Comparison of ENCODE assay signal across 14 cellular contexts in genomic region chr2:10030311-10030736, GRCh38. TPM values are rescaled to one million over a fixed set of nuclear protein-coding genes. Genes with fewer than 3 reads are reported as not detected.
A peak's percentile ranks its signal among the peaks of the same experiment; 100 is the strongest.
DNase-seq lines count a peak whose midpoint lies in the region; ATAC-seq, FAIRE-seq and TF ChIP-seq lines count a peak whose summit lies in the region.
"Had no signal": no experiment of that assay in that cellular context is flagged by ENCODE, and none has a peak within 500 bp of the region (broad histone marks: within the 10 kb centered on the region; RNA-seq: fewer than 3 reads in every experiment).

No MANE protein-coding gene starts in this region.

- no peaks in the 10 kb centered on the region for H3F3A ChIP-seq in GM23338 (replicated peaks; ENCODE audit: low read depth)

- FAIRE-seq in pancreas (lab: Jason Lieb, UNC), result no peak
- FAIRE-seq: GM12878 had no signal

- no peak overlapping the region for H3K27ac Mint-ChIP-seq in GM23338
- no peak overlapping the region for H3K27ac Mint-ChIP-seq in glutamatergic neuron (ENCODE audit: unreplicated experiment)

- no peaks in the 10 kb centered on the region for H3K9me3 Mint-ChIP-seq in GM23338
- H3K9me3 Mint-ChIP-seq in glutamatergic neuron (ENCODE audit: unreplicated experiment), result peaks cover 2% of the 10 kb centered on the region
- H3K9me3 Mint-ChIP-seq: activated T-cell treated with anti-CD3 and anti-CD28 coated beads, Interleukin-2, amount 50 U/mL, for 72 hours had no signal

- no peaks in the 10 kb centered on the region for H4K20me1 ChIP-seq in GM23338 (replicated peaks; ENCODE audit: insufficient read depth)

- ATAC-seq in GM23338 (no peak), pancreas (peak; percentile 42 to 70 (median 54))
- ATAC-seq: PC-3 had no signal

- peak overlapping the region; percentile 52 for H3K9ac ChIP-seq in endocrine pancreas (ENCODE audit: control insufficient read depth, insufficient read depth, low read length)

- no peaks in the 10 kb centered on the region for H3K36me3 Mint-ChIP-seq in GM23338 (ENCODE audit: low read depth)
- H3K36me3 Mint-ChIP-seq in glutamatergic neuron (ENCODE audit: unreplicated experiment), result peaks cover 3% of the 10 kb centered on the region

- H3K27me3 ChIP-seq in GM23338 (ENCODE audit: insufficient read depth), result no peaks in the 10 kb centered on the region
- no peaks in the 10 kb centered on the region for H3K27me3 ChIP-seq in endocrine pancreas (ENCODE audit: control insufficient read depth, insufficient read depth, low read length)
- no peaks in the 10 kb centered on the region for H3K27me3 ChIP-seq in pancreas
- H3K27me3 ChIP-seq: breast epithelium, esophagus muscularis mucosa had no signal

- H3K9me3 ChIP-seq in endocrine pancreas (ENCODE audit: control insufficient read depth, low read length) (no peaks in the 10 kb centered on the region), pancreas (no peaks in the 10 kb centered on the region)
- H3K9me3 ChIP-seq: breast epithelium, esophagus muscularis mucosa had no signal

- DNase-seq in GM23338 (ENCODE audit: low spot score) (no peak), NCI-H69 (lab: John Stamatoyannopoulos, UW) (peak; percentile 87), pancreas (peak in 1 of 6 donors; percentile 19), glutamatergic neuron (no peak), GM13977 (ENCODE audit: low spot score) (no peak), NCI-H1105 (lab: John Stamatoyannopoulos, UW) (no peak)
- DNase-seq: activated T-cell treated with anti-CD3 and anti-CD28 coated beads, Interleukin-2, amount 50 U/mL, for 72 hours; PC-3; stimulated activated naive CD8-positive, alpha-beta T cell treated with anti-CD3 and anti-CD28 coated beads, Interleukin-15, Interleukin-2, amounts not matched to agents 100 U/mL and 50 U/mL, for 24 hours had no signal

- H3K27ac ChIP-seq in GM23338 (ENCODE audit: low read depth), result no peak overlapping the region
- no peak overlapping the region for H3K27ac ChIP-seq in pancreas
- H3K27ac ChIP-seq: breast epithelium had no signal

- no peak for TF ChIP-seq CTCF in GM23338 (conservative IDR thresholded peaks at IDR 0.05; ENCODE audit: low read depth in 2 of 2)
- no peak for TF ChIP-seq CTCF in pancreas (IDR thresholded peaks at IDR 0.05)
- no peak for TF ChIP-seq CTCF in glutamatergic neuron (IDR thresholded peaks at IDR 0.05; ENCODE audit: partially characterized antibody, unreplicated experiment)
- no peak for TF ChIP-seq CTCF in GM13977 (IDR thresholded peaks at IDR 0.05; ENCODE audit: extremely low read depth, insufficient read depth, missing control alignments)

- H3K4me3 Mint-ChIP-seq in GM23338, result no peak overlapping the region
- no peak overlapping the region for H3K4me3 Mint-ChIP-seq in glutamatergic neuron (ENCODE audit: unreplicated experiment)

- H3K36me3 ChIP-seq in GM23338 (ENCODE audit: insufficient read depth) (no peaks in the 10 kb centered on the region), endocrine pancreas (ENCODE audit: control insufficient read depth, insufficient read depth, low read length) (no peaks in the 10 kb centered on the region), pancreas (no peaks in the 10 kb centered on the region)
- H3K36me3 ChIP-seq: breast epithelium, esophagus muscularis mucosa had no signal

- in situ Hi-C loops in GM13977 (cut with MboI; ENCODE audit: low pct_unique_long_range_greater_than_20kb, low sequenced_read_pairs, unreplicated experiment), result no loop called here

- H3K27me3 Mint-ChIP-seq in GM23338 (ENCODE audit: insufficient read depth, low read depth, poor library complexity) (peaks cover 9% of the 10 kb centered on the region), glutamatergic neuron (ENCODE audit: unreplicated experiment) (no peaks in the 10 kb centered on the region)

- H3K4me1 Mint-ChIP-seq in GM23338 (peaks cover 16% of the 10 kb centered on the region), glutamatergic neuron (ENCODE audit: low read depth, unreplicated experiment) (peaks cover 4% of the 10 kb centered on the region)

- H2AFZ ChIP-seq in GM23338, result no peak overlapping the region; the same call in 1 of the 2 replicates

- intact Hi-C loops in pancreas (cut with DNase I), result no loop called here

- no peak overlapping the region for H3K4me3 ChIP-seq in GM23338
- peak overlapping the region; percentile 68 for H3K4me3 ChIP-seq in endocrine pancreas (ENCODE audit: control insufficient read depth, insufficient read depth, low read length)
- peak overlapping the region in 2 of 4 donors; percentile 5 to 29 for H3K4me3 ChIP-seq in pancreas
- H3K4me3 ChIP-seq: esophagus muscularis mucosa, GM12878 had no signal

- H3K4me2 ChIP-seq in GM23338, result peak overlapping the region; percentile 66; the same call in 1 of the 2 replicates

- peaks cover 17% of the 10 kb centered on the region for H3K4me1 ChIP-seq in GM23338 (ENCODE audit: insufficient read depth)
- no peaks in the 10 kb centered on the region for H3K4me1 ChIP-seq in endocrine pancreas (ENCODE audit: control insufficient read depth, insufficient read depth, low read length)
- no peaks in the 10 kb centered on the region for H3K4me1 ChIP-seq in pancreas
- H3K4me1 ChIP-seq: breast epithelium had no signal

- WGBS in pancreas, 2 donors, result 29 to 51% methylated on average over 9 of the region's 9 CpGs

- H3K79me2 ChIP-seq in GM23338 (replicated peaks; ENCODE audit: insufficient read depth), result no peaks in the 10 kb centered on the region

- no peaks in the 10 kb centered on the region for H3K9me2 ChIP-seq in GM23338 (ENCODE audit: insufficient read depth)

TF ChIP-seq in GM23338, 12 proteins besides CTCF, POLR2A, EP300 and RAD21:
- no peak for TF ChIP-seq ZNF462 (CRISPR knock-in tag; IDR thresholded peaks at IDR 0.05)
TF ChIP-seq in GM23338: peak in this region for 0.

RNA-seq across cellular contexts. Expression of gene KLF11, which starts 13.0 kb away (rescaled TPM):
- total RNA-seq in GM23338 (2014; rRNA removed; shearing (Covaris generic)), result 5.1 and 5.6 TPM in 2 replicates
- polyA plus RNA-seq in GM23338 (2016; fragmentation: Nextera tagmentation; extraction: Ambion mirVana), result 1.4 and 1.6 TPM in 2 replicates
- total RNA-seq in pancreas, result 10 to 100 TPM; 17.3 to 41.2 (median 27.0) TPM
- 10 to 100 TPM in 1 of 2 donors, 1 to 10 TPM in 1; 6.4 to 16.4 TPM for polyA plus RNA-seq in pancreas
- 21.1 TPM for total RNA-seq in glutamatergic neuron (ENCODE audit: unreplicated experiment)

RNA-seq across cellular contexts. Expression of gene CYS1, which starts 49.9 kb away (rescaled TPM):
- total RNA-seq in GM23338 (2014; rRNA removed; shearing (Covaris generic)), result 0.04 and 0.31 TPM in 2 replicates
- 0.30 and 0.32 TPM in 2 replicates for polyA plus RNA-seq in GM23338 (2016; fragmentation: Nextera tagmentation; extraction: Ambion mirVana)
- total RNA-seq in pancreas, result 10 to 100 TPM; 19.4 to 27.9 (median 21.7) TPM
- 10 to 100 TPM; 18.9 to 51.3 TPM for polyA plus RNA-seq in pancreas
- total RNA-seq in glutamatergic neuron (ENCODE audit: unreplicated experiment), result not detected
- polyA plus RNA-seq: neural cell had no signal

Comparison
In these comparisons a context has a peak if more than half of its experiments do, and no peak if none do; other contexts are left out.
1. RNA of gene CYS1, which starts 49.9 kb away (total RNA-seq): 19.4 to 27.9 TPM in pancreas; 0.04 to 0.31 TPM in GM23338 and not detected in glutamatergic neuron (single experiment); every median in the first group is over 10 times any median in the second.